8 cellular contexts compared by ENCODE assay signal in genomic region chr22:39241632-39242388, GRCh38. TPM values are rescaled to one million over a fixed set of nuclear protein-coding genes. Genes with fewer than 3 reads are reported as not detected.
A peak's percentile ranks its signal among the peaks of the same experiment; 100 is the strongest.
DNase-seq lines count a peak whose midpoint lies in the region; ATAC-seq and TF ChIP-seq lines count a peak whose summit lies in the region.

No MANE protein-coding gene starts in this region.

- H3K9me3 ChIP-seq in heart left ventricle (no peaks in the 10 kb centered on the region), adrenal gland (replicated peaks in 1 of 3) (no peaks in the 10 kb centered on the region), lung (ENCODE audit: control insufficient read depth in 2 of 2, insufficient read depth in 1 of 2, low read length in 1 of 2) (peaks cover 0 to 3% of the 10 kb centered on the region in 2 donors), transverse colon (no peaks in the 10 kb centered on the region)

- no peak for TF ChIP-seq POLR2A in heart left ventricle (IDR thresholded peaks at IDR 0.05)
- TF ChIP-seq POLR2A in adrenal gland (IDR thresholded peaks at IDR 0.05), result no peak
- no peak for TF ChIP-seq POLR2A in transverse colon (IDR thresholded peaks at IDR 0.05)

- intact Hi-C loops in heart left ventricle (cut with DNase I), result loop anchor here in 4 of 10 donors (5.0 kb wide), 2 partner anchors 50 to 70 kb away; no protein-coding TSS in a partner anchor
- intact Hi-C loops in Right ventricle myocardium inferior (cut with DNase I), result loop anchor here (5.0 kb wide), 1 partner anchor 50 kb away; no protein-coding TSS in a partner anchor
- intact Hi-C loops in adrenal gland (cut with DNase I), result no loop called here
- intact Hi-C loops in transverse colon (cut with DNase I; ENCODE audit: low total_unique reads), result no loop called here
- intact Hi-C loops in left colon (cut with DNase I, micrococcal nuclease), result no loop called here

- peaks cover 0 to 15% (median 0%) of the 10 kb centered on the region in 9 donors for H3K36me3 ChIP-seq in heart left ventricle
- H3K36me3 ChIP-seq in adrenal gland (replicated peaks in 1 of 2), result no peaks in the 10 kb centered on the region
- H3K36me3 ChIP-seq in lung (ENCODE audit: control insufficient read depth in 2 of 2, insufficient read depth in 2 of 2, low read length in 2 of 2), result no peaks in the 10 kb centered on the region
- no peaks in the 10 kb centered on the region for H3K36me3 ChIP-seq in transverse colon

- ATAC-seq in heart left ventricle, result no peak
- ATAC-seq in Right ventricle myocardium inferior, result no peak
- ATAC-seq in lung (ENCODE audit: insufficient read depth, low FRiP score), result no peak
- ATAC-seq in left colon, result no peak

- TF ChIP-seq CTCF in heart left ventricle (IDR thresholded peaks at IDR 0.05) (no peak), adrenal gland (IDR thresholded peaks at IDR 0.05) (no peak), lung (IDR thresholded peaks at IDR 0.05; ENCODE audit: control extremely low read depth, extremely low read depth) (no peak), transverse colon (IDR thresholded peaks at IDR 0.05) (no peak)

- H3K4me3 ChIP-seq in heart left ventricle, result peak overlapping the region; percentile 66 to 96 (median 74)
- peak overlapping the region in 1 of 4 donors; percentile 52 for H3K4me3 ChIP-seq in adrenal gland
- H3K4me3 ChIP-seq in lung, result peak overlapping the region; percentile 68
- H3K4me3 ChIP-seq in transverse colon, result peak overlapping the region in 3 of 4 donors; percentile 38 to 54 (median 38)

- CTCF ChIA-PET in HEK293T (lab: Yijun Ruan, JAX), result interaction anchor here (0.8 kb wide), 1 partner anchor 69 kb away, joined by 4 read pairs; no protein-coding TSS in a partner anchor

- H3K27ac ChIP-seq in heart left ventricle, result peak overlapping the region; percentile 70 to 98 (median 92)
- H3K27ac ChIP-seq in adrenal gland, result peak overlapping the region in 3 of 5 donors; percentile 9 to 50 (median 49)
- peak overlapping the region; percentile 33 to 64 for H3K27ac ChIP-seq in lung (ENCODE audit: low read depth in 1 of 2, low read length in 1 of 2)
- peak overlapping the region; percentile 60 to 77 (median 68) for H3K27ac ChIP-seq in transverse colon

- peaks cover 0 to 53% (median 0%) of the 10 kb centered on the region in 9 donors for H3K27me3 ChIP-seq in heart left ventricle
- H3K27me3 ChIP-seq in adrenal gland, result no peaks in the 10 kb centered on the region
- no peaks in the 10 kb centered on the region for H3K27me3 ChIP-seq in lung (ENCODE audit: control insufficient read depth, insufficient read depth)
- peaks cover 77% of the 10 kb centered on the region for H3K27me3 ChIP-seq in transverse colon

- in situ Hi-C loops in transverse colon (cut with MboI; ENCODE audit: low pct_ligation_motif_present in 1 of 4, low pct_unique_long_range_greater_than_20kb in 1 of 4, low sequenced_read_pairs in 3 of 4), result no loop called here

- peaks cover 2 to 95% (median 64%) of the 10 kb centered on the region in 12 donors for H3K4me1 ChIP-seq in heart left ventricle
- H3K4me1 ChIP-seq in adrenal gland (replicated peaks in 1 of 2), result peaks cover 14 to 25% of the 10 kb centered on the region in 2 donors
- peaks cover 8 to 38% of the 10 kb centered on the region in 2 donors for H3K4me1 ChIP-seq in lung (ENCODE audit: control insufficient read depth in 2 of 2, insufficient read depth in 2 of 2, low read length in 2 of 2)
- H3K4me1 ChIP-seq in transverse colon, result peaks cover 22 to 80% (median 62%) of the 10 kb centered on the region in 4 donors

- TF ChIP-seq EP300 in transverse colon (IDR thresholded peaks at IDR 0.05; ENCODE audit: low read depth), result no peak

- DNase-seq in heart left ventricle (peak in 1 of 5 donors; percentile 33), Right ventricle myocardium inferior (ENCODE audit: missing footprints) (no peak), adrenal gland (no peak), lung (ENCODE audit: low spot score) (no peak), transverse colon (no peak), GF-D8 (lab: John Stamatoyannopoulos, UW) (no peak), HEK293T (ENCODE audit: extremely low spot score) (no peak), left colon (no peak)

- POLR2A ChIA-PET in HEK293T (lab: Yijun Ruan, JAX), result interaction anchor here (1.0 to 1.4 kb wide), 2 partner anchors 11 to 78 kb away, joined by 3 to 9 read pairs; partner anchors contain the start of gene RPL3

- WGBS in heart left ventricle, 4 donors, result 20 to 57% (median 37%) methylated on average over 53 to 71 of the region's 71 CpGs
- WGBS in adrenal gland, 4 donors, result 14 to 31% (median 22%) methylated on average over 20 to 71 of the region's 71 CpGs
- 3 to 6% methylated on average over 65 to 71 of the region's 71 CpGs for WGBS in lung, 2 donors
- 12% methylated on average over 25 of the region's 71 CpGs; no CpG with 5 or more reads in 1 of the 2 donors for WGBS in transverse colon (ENCODE audit: low coverage in 1 of 2), 2 donors

TF ChIP-seq in HEK293T, 16 proteins besides CTCF, POLR2A, EP300 and RAD21:
- no peak for TF ChIP-seq FOXM1 (IDR thresholded peaks at IDR 0.05; ENCODE audit: borderline replicate concordance)
- no peak for TF ChIP-seq TARDBP (IDR thresholded peaks at IDR 0.05)
- TF ChIP-seq SUZ12 (IDR thresholded peaks at IDR 0.05), result no peak
- TF ChIP-seq HDGF (IDR thresholded peaks at IDR 0.05; ENCODE audit: borderline replicate concordance), result no peak
- TF ChIP-seq ELF4 (IDR thresholded peaks at IDR 0.05), result no peak
- TF ChIP-seq CTBP1 (IDR thresholded peaks at IDR 0.05; ENCODE audit: borderline replicate concordance), result no peak
- TF ChIP-seq NFRKB (IDR thresholded peaks at IDR 0.05), result no peak
- TF ChIP-seq SP1 (IDR thresholded peaks at IDR 0.05), result no peak
- no peak for TF ChIP-seq L3MBTL2 (conservative IDR thresholded peaks at IDR 0.05)
- no peak for TF ChIP-seq PKNOX1 (IDR thresholded peaks at IDR 0.05)

RNA-seq across cellular contexts. Expression of gene PDGFB, which starts 3.0 kb away (rescaled TPM):
- total RNA-seq in heart left ventricle, result 10 to 100 TPM; 15.2 to 43.7 (median 21.8) TPM
- 10 to 100 TPM in 1 of 2 donors, 1 to 10 TPM in 1; 9.0 to 21.3 TPM for polyA plus RNA-seq in heart left ventricle
- total RNA-seq in Right ventricle myocardium inferior, result 19.7 TPM
- total RNA-seq in adrenal gland, result 10 to 100 TPM in 1 of 8 donors, 1 to 10 TPM in 7; 2.5 to 10.9 (median 6.8) TPM
- polyA plus RNA-seq in adrenal gland, result 1 to 10 TPM; 4.0 to 8.7 (median 6.0) TPM
- 10 to 100 TPM; 19.7 to 39.4 TPM for total RNA-seq in lung
- polyA plus RNA-seq in lung, result 10 to 100 TPM in 1 of 2 donors, 1 to 10 TPM in 1; 9.8 to 56.7 TPM
- total RNA-seq in transverse colon, result 1 to 10 TPM; 2.7 to 7.5 (median 4.0) TPM
- total RNA-seq in left colon, result 1 to 10 TPM; 2.7 to 5.3 TPM
